Comparison of ENCODE assay signal across 1 cellular context in genomic region chr12:2783936-2784600, GRCh38.
TF ChIP-seq lines count a peak whose summit lies in the region.

No MANE protein-coding gene starts in this region.

TF ChIP-seq in HepG2, 621 proteins besides CTCF, POLR2A, EP300 and RAD21 (continued from another document and continues in another):
- TF ChIP-seq ZBTB4 (CRISPR knock-in tag; IDR thresholded peaks at IDR 0.05; ENCODE audit: borderline replicate concordance) (no peak), KDM1A (CRISPR knock-in tag; IDR thresholded peaks at IDR 0.05) (0 out of 2 replicates have a peak, but pooled peaks have one; percentile 22), TRIM24 (CRISPR knock-in tag; IDR thresholded peaks at IDR 0.05) (no peak), SMC3 (IDR thresholded peaks at IDR 0.05; ENCODE audit: low read length) (peak; percentile 60; the same call in 1 of the 2 replicates), MAZ (IDR thresholded peaks at IDR 0.05; ENCODE audit: borderline replicate concordance, low read depth, low read length) (no peak), MAZ (CRISPR knock-in tag; IDR thresholded peaks at IDR 0.05; ENCODE audit: low read depth) (no peak), ARHGAP35 (CRISPR knock-in tag; IDR thresholded peaks at IDR 0.05; ENCODE audit: borderline replicate concordance) (no peak), ZNF598 (CRISPR knock-in tag; IDR thresholded peaks at IDR 0.05; ENCODE audit: borderline replicate concordance) (no peak), SRY (CRISPR knock-in tag; IDR thresholded peaks at IDR 0.05) (no peak), XRCC5 (optimal IDR thresholded peaks at IDR 0.05; ENCODE audit: low read length) (peak; percentile 72), MAFF (IDR thresholded peaks at IDR 0.05; ENCODE audit: low read depth, low read length) (no peak), SALL2 (CRISPR knock-in tag; IDR thresholded peaks at IDR 0.05) (no peak), GLI4 (CRISPR knock-in tag; IDR thresholded peaks at IDR 0.05; ENCODE audit: borderline replicate concordance) (no peak), ZBTB3 (CRISPR knock-in tag; IDR thresholded peaks at IDR 0.05; ENCODE audit: borderline replicate concordance, low read depth) (no peak), ZNF264 (CRISPR knock-in tag; IDR thresholded peaks at IDR 0.05) (no peak), DR1 (CRISPR knock-in tag; IDR thresholded peaks at IDR 0.05) (no peak), KLF11 (CRISPR knock-in tag; IDR thresholded peaks at IDR 0.05) (no peak), SP5 (CRISPR knock-in tag; IDR thresholded peaks at IDR 0.05; ENCODE audit: borderline replicate concordance, low read depth) (no peak), THAP8 (CRISPR knock-in tag; IDR thresholded peaks at IDR 0.05; ENCODE audit: borderline replicate concordance) (no peak), MLX (CRISPR knock-in tag; IDR thresholded peaks at IDR 0.05) (no peak), ZBTB21 (CRISPR knock-in tag; IDR thresholded peaks at IDR 0.05) (no peak), U2AF2 (IDR thresholded peaks at IDR 0.05; ENCODE audit: low read depth, low read length) (no peak), KMT2A (CRISPR knock-in tag; IDR thresholded peaks at IDR 0.05) (no peak), ZMYM4 (CRISPR knock-in tag; IDR thresholded peaks at IDR 0.05) (no peak), NFE2L1 (CRISPR knock-in tag; IDR thresholded peaks at IDR 0.05; ENCODE audit: borderline replicate concordance) (no peak), REPIN1 (CRISPR knock-in tag; IDR thresholded peaks at IDR 0.05; ENCODE audit: borderline replicate concordance, low read depth) (0 out of 2 replicates have a peak, but pooled peaks have one; percentile 21), NBN (conservative IDR thresholded peaks at IDR 0.05) (no peak), ARNT2 (CRISPR knock-in tag; IDR thresholded peaks at IDR 0.05; ENCODE audit: low read depth) (no peak), ZNF776 (CRISPR knock-in tag; IDR thresholded peaks at IDR 0.05) (no peak), ZNF660 (CRISPR knock-in tag; IDR thresholded peaks at IDR 0.05; ENCODE audit: borderline replicate concordance, low read depth) (no peak), ZNF749 (CRISPR knock-in tag; IDR thresholded peaks at IDR 0.05; ENCODE audit: borderline replicate concordance) (no peak), ZKSCAN8 (CRISPR knock-in tag; IDR thresholded peaks at IDR 0.05; ENCODE audit: borderline replicate concordance) (no peak), ZNF768 (CRISPR knock-in tag; IDR thresholded peaks at IDR 0.05) (0 out of 2 replicates have a peak, but pooled peaks have one; percentile 14), ATF7-NPFF (CRISPR knock-in tag; IDR thresholded peaks at IDR 0.05; ENCODE audit: low read depth) (no peak), ZNF670 (CRISPR knock-in tag; IDR thresholded peaks at IDR 0.05; ENCODE audit: borderline replicate concordance) (0 out of 2 replicates have a peak, but pooled peaks have one; percentile 25), ZNF3 (CRISPR knock-in tag; IDR thresholded peaks at IDR 0.05) (peak; percentile 92), PAWR (CRISPR knock-in tag; IDR thresholded peaks at IDR 0.05; ENCODE audit: borderline replicate concordance) (no peak), ZNF451 (CRISPR knock-in tag; IDR thresholded peaks at IDR 0.05) (no peak), HES4 (CRISPR knock-in tag; IDR thresholded peaks at IDR 0.05; ENCODE audit: borderline replicate concordance) (no peak), ZSCAN31 (CRISPR knock-in tag; IDR thresholded peaks at IDR 0.05; ENCODE audit: low read depth) (no peak), HIVEP1 (CRISPR knock-in tag; IDR thresholded peaks at IDR 0.05) (0 out of 2 replicates have a peak, but pooled peaks have one; percentile 46), ZNF572 (CRISPR knock-in tag; IDR thresholded peaks at IDR 0.05) (no peak), ZNF83 (CRISPR knock-in tag; IDR thresholded peaks at IDR 0.05; ENCODE audit: borderline replicate concordance) (no peak), YEATS2 (CRISPR knock-in tag; IDR thresholded peaks at IDR 0.05; ENCODE audit: borderline replicate concordance) (no peak), RNF2 (conservative IDR thresholded peaks at IDR 0.05; ENCODE audit: low read depth) (0 out of 2 replicates have a peak, but pooled peaks have one; percentile 25), ZNF337 (CRISPR knock-in tag; IDR thresholded peaks at IDR 0.05; ENCODE audit: borderline replicate concordance, low read depth) (no peak)
- TF ChIP-seq, protein P1, sequence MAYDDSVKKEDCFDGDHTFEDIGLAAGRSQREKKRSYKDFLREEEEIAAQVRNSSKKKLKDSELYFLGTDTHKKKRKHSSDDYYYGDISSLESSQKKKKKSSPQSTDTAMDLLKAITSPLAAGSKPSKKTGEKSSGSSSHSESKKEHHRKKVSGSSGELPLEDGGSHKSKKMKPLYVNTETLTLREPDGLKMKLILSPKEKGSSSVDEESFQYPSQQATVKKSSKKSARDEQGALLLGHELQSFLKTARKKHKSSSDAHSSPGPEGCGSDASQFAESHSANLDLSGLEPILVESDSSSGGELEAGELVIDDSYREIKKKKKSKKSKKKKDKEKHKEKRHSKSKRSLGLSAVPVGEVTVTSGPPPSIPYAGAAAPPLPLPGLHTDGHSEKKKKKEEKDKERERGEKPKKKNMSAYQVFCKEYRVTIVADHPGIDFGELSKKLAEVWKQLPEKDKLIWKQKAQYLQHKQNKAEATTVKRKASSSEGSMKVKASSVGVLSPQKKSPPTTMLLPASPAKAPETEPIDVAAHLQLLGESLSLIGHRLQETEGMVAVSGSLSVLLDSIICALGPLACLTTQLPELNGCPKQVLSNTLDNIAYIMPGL (CRISPR knock-in tag; IDR thresholded peaks at IDR 0.05; ENCODE audit: borderline replicate concordance in 1 of 2, low read depth in 1 of 2): peak in 1 of 2 experiments; percentile 26; a peak in 1 of 4 replicates
- TF ChIP-seq, protein P2, sequence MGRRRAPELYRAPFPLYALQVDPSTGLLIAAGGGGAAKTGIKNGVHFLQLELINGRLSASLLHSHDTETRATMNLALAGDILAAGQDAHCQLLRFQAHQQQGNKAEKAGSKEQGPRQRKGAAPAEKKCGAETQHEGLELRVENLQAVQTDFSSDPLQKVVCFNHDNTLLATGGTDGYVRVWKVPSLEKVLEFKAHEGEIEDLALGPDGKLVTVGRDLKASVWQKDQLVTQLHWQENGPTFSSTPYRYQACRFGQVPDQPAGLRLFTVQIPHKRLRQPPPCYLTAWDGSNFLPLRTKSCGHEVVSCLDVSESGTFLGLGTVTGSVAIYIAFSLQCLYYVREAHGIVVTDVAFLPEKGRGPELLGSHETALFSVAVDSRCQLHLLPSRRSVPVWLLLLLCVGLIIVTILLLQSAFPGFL (CRISPR knock-in tag; IDR thresholded peaks at IDR 0.05): no peak
- TF ChIP-seq, protein P3, sequence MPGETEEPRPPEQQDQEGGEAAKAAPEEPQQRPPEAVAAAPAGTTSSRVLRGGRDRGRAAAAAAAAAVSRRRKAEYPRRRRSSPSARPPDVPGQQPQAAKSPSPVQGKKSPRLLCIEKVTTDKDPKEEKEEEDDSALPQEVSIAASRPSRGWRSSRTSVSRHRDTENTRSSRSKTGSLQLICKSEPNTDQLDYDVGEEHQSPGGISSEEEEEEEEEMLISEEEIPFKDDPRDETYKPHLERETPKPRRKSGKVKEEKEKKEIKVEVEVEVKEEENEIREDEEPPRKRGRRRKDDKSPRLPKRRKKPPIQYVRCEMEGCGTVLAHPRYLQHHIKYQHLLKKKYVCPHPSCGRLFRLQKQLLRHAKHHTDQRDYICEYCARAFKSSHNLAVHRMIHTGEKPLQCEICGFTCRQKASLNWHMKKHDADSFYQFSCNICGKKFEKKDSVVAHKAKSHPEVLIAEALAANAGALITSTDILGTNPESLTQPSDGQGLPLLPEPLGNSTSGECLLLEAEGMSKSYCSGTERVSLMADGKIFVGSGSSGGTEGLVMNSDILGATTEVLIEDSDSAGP (CRISPR knock-in tag; IDR thresholded peaks at IDR 0.05; ENCODE audit: borderline replicate concordance): peak; percentile 41; the same call in 1 of the 2 replicates
- TF ChIP-seq, protein P4, sequence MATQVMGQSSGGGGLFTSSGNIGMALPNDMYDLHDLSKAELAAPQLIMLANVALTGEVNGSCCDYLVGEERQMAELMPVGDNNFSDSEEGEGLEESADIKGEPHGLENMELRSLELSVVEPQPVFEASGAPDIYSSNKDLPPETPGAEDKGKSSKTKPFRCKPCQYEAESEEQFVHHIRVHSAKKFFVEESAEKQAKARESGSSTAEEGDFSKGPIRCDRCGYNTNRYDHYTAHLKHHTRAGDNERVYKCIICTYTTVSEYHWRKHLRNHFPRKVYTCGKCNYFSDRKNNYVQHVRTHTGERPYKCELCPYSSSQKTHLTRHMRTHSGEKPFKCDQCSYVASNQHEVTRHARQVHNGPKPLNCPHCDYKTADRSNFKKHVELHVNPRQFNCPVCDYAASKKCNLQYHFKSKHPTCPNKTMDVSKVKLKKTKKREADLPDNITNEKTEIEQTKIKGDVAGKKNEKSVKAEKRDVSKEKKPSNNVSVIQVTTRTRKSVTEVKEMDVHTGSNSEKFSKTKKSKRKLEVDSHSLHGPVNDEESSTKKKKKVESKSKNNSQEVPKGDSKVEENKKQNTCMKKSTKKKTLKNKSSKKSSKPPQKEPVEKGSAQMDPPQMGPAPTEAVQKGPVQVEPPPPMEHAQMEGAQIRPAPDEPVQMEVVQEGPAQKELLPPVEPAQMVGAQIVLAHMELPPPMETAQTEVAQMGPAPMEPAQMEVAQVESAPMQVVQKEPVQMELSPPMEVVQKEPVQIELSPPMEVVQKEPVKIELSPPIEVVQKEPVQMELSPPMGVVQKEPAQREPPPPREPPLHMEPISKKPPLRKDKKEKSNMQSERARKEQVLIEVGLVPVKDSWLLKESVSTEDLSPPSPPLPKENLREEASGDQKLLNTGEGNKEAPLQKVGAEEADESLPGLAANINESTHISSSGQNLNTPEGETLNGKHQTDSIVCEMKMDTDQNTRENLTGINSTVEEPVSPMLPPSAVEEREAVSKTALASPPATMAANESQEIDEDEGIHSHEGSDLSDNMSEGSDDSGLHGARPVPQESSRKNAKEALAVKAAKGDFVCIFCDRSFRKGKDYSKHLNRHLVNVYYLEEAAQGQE (IDR thresholded peaks at IDR 0.05; ENCODE audit: borderline replicate concordance in 1 of 2, low read depth in 1 of 2, low read length in 2 of 2): peak in 1 of 2 experiments; percentile 42; a peak in 2 of 4 replicates
- TF ChIP-seq, protein P5, sequence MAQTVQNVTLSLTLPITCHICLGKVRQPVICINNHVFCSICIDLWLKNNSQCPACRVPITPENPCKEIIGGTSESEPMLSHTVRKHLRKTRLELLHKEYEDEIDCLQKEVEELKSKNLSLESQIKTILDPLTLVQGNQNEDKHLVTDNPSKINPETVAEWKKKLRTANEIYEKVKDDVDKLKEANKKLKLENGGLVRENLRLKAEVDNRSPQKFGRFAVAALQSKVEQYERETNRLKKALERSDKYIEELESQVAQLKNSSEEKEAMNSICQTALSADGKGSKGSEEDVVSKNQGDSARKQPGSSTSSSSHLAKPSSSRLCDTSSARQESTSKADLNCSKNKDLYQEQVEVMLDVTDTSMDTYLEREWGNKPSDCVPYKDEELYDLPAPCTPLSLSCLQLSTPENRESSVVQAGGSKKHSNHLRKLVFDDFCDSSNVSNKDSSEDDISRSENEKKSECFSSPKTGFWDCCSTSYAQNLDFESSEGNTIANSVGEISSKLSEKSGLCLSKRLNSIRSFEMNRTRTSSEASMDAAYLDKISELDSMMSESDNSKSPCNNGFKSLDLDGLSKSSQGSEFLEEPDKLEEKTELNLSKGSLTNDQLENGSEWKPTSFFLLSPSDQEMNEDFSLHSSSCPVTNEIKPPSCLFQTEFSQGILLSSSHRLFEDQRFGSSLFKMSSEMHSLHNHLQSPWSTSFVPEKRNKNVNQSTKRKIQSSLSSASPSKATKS (CRISPR knock-in tag; IDR thresholded peaks at IDR 0.05): 0 out of 2 replicates have a peak, but pooled peaks have one; percentile 43
- TF ChIP-seq, protein P6, sequence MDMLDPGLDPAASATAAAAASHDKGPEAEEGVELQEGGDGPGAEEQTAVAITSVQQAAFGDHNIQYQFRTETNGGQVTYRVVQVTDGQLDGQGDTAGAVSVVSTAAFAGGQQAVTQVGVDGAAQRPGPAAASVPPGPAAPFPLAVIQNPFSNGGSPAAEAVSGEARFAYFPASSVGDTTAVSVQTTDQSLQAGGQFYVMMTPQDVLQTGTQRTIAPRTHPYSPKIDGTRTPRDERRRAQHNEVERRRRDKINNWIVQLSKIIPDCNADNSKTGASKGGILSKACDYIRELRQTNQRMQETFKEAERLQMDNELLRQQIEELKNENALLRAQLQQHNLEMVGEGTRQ (IDR thresholded peaks at IDR 0.05; ENCODE audit: low read depth, low read length): no peak
- TF ChIP-seq, protein P6 (CRISPR knock-in tag; IDR thresholded peaks at IDR 0.05; ENCODE audit: borderline replicate concordance): no peak
